In genomic region chr10:88347597-88348304, GRCh38 we compare ENCODE assay signal across 24 cellular contexts.
DNase-seq lines count a peak whose midpoint lies in the region; ATAC-seq, FAIRE-seq and TF ChIP-seq lines count a peak whose summit lies in the region.
"Had no signal": no experiment of that assay in that cellular context is flagged by ENCODE, and none has a peak within 500 bp of the region (broad histone marks: within the 10 kb centered on the region; RNA-seq: fewer than 3 reads in every experiment).

No MANE protein-coding gene starts in this region.

- WGBS in iPS DF 6.9 (ENCODE audit: insufficient coverage, insufficient read length) = no CpG with 5 or more reads among the region's 3 CpGs

- peaks cover 8% of the 10 kb centered on the region; the same call in 1 of the 2 replicates for H3K9me3 ChIP-seq in NT2/D1 (ENCODE audit: insufficient read depth, low read length)
- no peaks in the 10 kb centered on the region for H3K9me3 ChIP-seq in iPS DF 6.9 (ENCODE audit: control insufficient read depth, insufficient read depth, low read length)
- H3K9me3 ChIP-seq: esophagus squamous epithelium, gastroesophageal sphincter, upper lobe of right lung had no signal

- H3K4me1 ChIP-seq in NT2/D1 (ENCODE audit: insufficient read depth, insufficient read length) (no peaks in the 10 kb centered on the region), iPS DF 6.9 (ENCODE audit: control insufficient read depth, insufficient read depth, low read length) (peaks cover 7% of the 10 kb centered on the region)
- H3K4me1 ChIP-seq: esophagus squamous epithelium had no signal

- peaks cover 8% of the 10 kb centered on the region for H3K36me3 Mint-ChIP-seq in stimulated activated memory B cell treated with anti-CD40 and anti-IgM and Interleukin-4, amounts not matched to agents 10 μg/mL and 1 μg/mL and 100 μg/mL, for 72 hours

- no peaks in the 10 kb centered on the region for H3K27me3 ChIP-seq in NT2/D1 (ENCODE audit: insufficient read depth, insufficient read length)
- no peaks in the 10 kb centered on the region for H3K27me3 ChIP-seq in iPS DF 6.9 (ENCODE audit: control insufficient read depth, insufficient read depth, low read length)
- H3K27me3 ChIP-seq: esophagus squamous epithelium, gastroesophageal sphincter, upper lobe of right lung had no signal

- H3K36me3 ChIP-seq in NT2/D1 (ENCODE audit: insufficient read depth, insufficient read length, low read length) = no peaks in the 10 kb centered on the region
- H3K36me3 ChIP-seq in iPS DF 6.9 (ENCODE audit: control insufficient read depth, insufficient read depth, low read length) = no peaks in the 10 kb centered on the region
- H3K36me3 ChIP-seq: esophagus squamous epithelium, gastroesophageal sphincter, upper lobe of right lung had no signal

- H3K27ac ChIP-seq in iPS DF 6.9 (ENCODE audit: low read length) = no peak overlapping the region
- H3K27ac ChIP-seq: esophagus squamous epithelium, gastroesophageal sphincter, upper lobe of right lung had no signal

- H3K4me3 Mint-ChIP-seq in stimulated activated memory B cell treated with anti-CD40 and anti-IgM and Interleukin-4, amounts not matched to agents 10 μg/mL and 1 μg/mL and 100 μg/mL, for 72 hours = no peak overlapping the region
- H3K4me3 Mint-ChIP-seq: effector memory CD8-positive, alpha-beta T cell had no signal

- FAIRE-seq in D721Med (lab: Jason Lieb, UNC) = no peak
- FAIRE-seq: colon, GM18507, HTR-8/SVneo had no signal

- no peaks in the 10 kb centered on the region for H3K9me3 Mint-ChIP-seq in stimulated activated memory B cell treated with anti-CD40 and anti-IgM and Interleukin-4, amounts not matched to agents 10 μg/mL and 1 μg/mL and 100 μg/mL, for 72 hours

- DNase-seq in NCI-H2227 (lab: John Stamatoyannopoulos, UW; ENCODE audit: unreplicated experiment) (peak; percentile 17), NCI-H2227 treated with DMSO at 0.1 percent for 48 hours (lab: John Stamatoyannopoulos, UW) (no peak), NT2/D1 (ENCODE audit: low read depth, low spot score) (peak; percentile 6), iPS DF 6.9 (ENCODE audit: low read depth, low spot score) (peak; percentile 11), D721Med (ENCODE audit: insufficient read length, low spot score) (no peak), amniotic stem cell (lab: John Stamatoyannopoulos, UW) (no peak)
- DNase-seq: activated CD4-positive, alpha-beta T cell treated with anti-CD3 and anti-CD28 coated beads for 48 hours; Calu3; effector memory CD8-positive, alpha-beta T cell; EL; esophagus squamous epithelium; midbrain; NCI-H1092 treated with DMSO at 0.1 percent for 48 hours; NCI-H526; OCI-M1; SHP77; upper lobe of right lung had no signal

- no peak overlapping the region for H3K4me3 ChIP-seq in NT2/D1 (ENCODE audit: insufficient read length, low read depth)
- H3K4me3 ChIP-seq in iPS DF 6.9 (ENCODE audit: low read length) = no peak overlapping the region
- H3K4me3 ChIP-seq: esophagus squamous epithelium, gastroesophageal sphincter, upper lobe of right lung had no signal

- no peak overlapping the region for H3K9ac ChIP-seq in NT2/D1 (ENCODE audit: insufficient read length, low read depth)

- H3K27ac Mint-ChIP-seq in stimulated activated memory B cell treated with anti-CD40 and anti-IgM and Interleukin-4, amounts not matched to agents 10 μg/mL and 1 μg/mL and 100 μg/mL, for 72 hours = peak overlapping the region; percentile 28
- H3K27ac Mint-ChIP-seq: activated naive CD4-positive, alpha-beta T cell treated with anti-CD3 and anti-CD28 coated beads, Interleukin-2, amount 50 U/mL, for 72 hours; effector memory CD8-positive, alpha-beta T cell had no signal

- ATAC-seq in stimulated activated memory B cell treated with anti-CD40 and anti-IgM and Interleukin-4, amounts not matched to agents 10 μg/mL and 1 μg/mL and 100 μg/mL, for 72 hours = no peak
- ATAC-seq in GM21423 (IDR thresholded peaks at IDR 0.05; ENCODE audit: unreplicated experiment) = no peak
- ATAC-seq: activated naive CD4-positive, alpha-beta T cell treated with anti-CD3 and anti-CD28 coated beads, Interleukin-2, amount 50 U/mL, for 72 hours; effector memory CD8-positive, alpha-beta T cell; gastroesophageal sphincter; upper lobe of right lung had no signal

- TF ChIP-seq CTCF in D721Med (IDR thresholded peaks at IDR 0.05; ENCODE audit: insufficient read depth, missing control alignments) = no peak

- no peaks in the 10 kb centered on the region for H3K27me3 Mint-ChIP-seq in stimulated activated memory B cell treated with anti-CD40 and anti-IgM and Interleukin-4, amounts not matched to agents 10 μg/mL and 1 μg/mL and 100 μg/mL, for 72 hours
- H3K27me3 Mint-ChIP-seq: effector memory CD8-positive, alpha-beta T cell had no signal

- peaks cover 21% of the 10 kb centered on the region for H3K4me1 Mint-ChIP-seq in stimulated activated memory B cell treated with anti-CD40 and anti-IgM and Interleukin-4, amounts not matched to agents 10 μg/mL and 1 μg/mL and 100 μg/mL, for 72 hours

Comparison
In these comparisons a context has a peak if more than half of its experiments do, and no peak if none do; other contexts are left out.
1. DNase-seq: peak in NCI-H2227 (single experiment), NT2/D1 (single experiment) and iPS DF 6.9 (single experiment); none in NCI-H2227 treated with DMSO at 0.1 percent for 48 hours (single experiment), D721Med (single experiment) and amniotic stem cell (single experiment).